ENCODE assay signal across 26 cellular contexts in the genomic region with DNA sequence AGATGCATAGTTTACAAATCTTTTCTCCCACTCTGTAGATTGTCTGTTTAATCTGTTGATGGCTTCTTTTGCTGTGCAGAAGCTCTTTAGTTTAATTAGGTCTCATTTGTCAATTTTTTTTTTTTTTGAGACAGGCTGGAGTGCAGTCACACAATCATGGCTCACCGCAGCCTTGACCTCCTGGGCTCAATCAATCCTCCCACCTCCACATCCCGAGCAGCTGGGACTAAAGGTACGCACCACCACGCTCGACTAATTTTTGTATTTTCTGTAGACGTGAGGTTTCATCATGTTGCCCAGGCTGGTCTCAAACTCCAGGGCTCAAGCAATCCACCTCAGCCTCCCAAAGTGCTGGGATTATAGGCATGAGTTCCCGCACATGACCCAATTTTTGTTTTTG.
"Had no signal": no experiment of that assay in that cellular context is flagged by ENCODE, and none has a peak within 500 bp of the region (broad histone marks: within the 10 kb centered on the region; RNA-seq: fewer than 3 reads in every experiment).

No MANE protein-coding gene starts in this region.

- DNase-seq: colonic mucosa; cortex of kidney; dermis blood vessel endothelial cell; dorsolateral prefrontal cortex; effector CD4-positive, alpha-beta T cell; effector CD8-positive, alpha-beta T cell; effector memory CD4-positive, alpha-beta T cell; effector memory CD8-positive, alpha-beta T cell; endodermal cell; erythroblast; esophagus squamous epithelium; foreskin fibroblast; foreskin keratinocyte; foreskin melanocyte; gastrocnemius medialis; glutamatergic neuron; head of caudate nucleus; heart left ventricle; heart right ventricle had no signal

- FAIRE-seq: colon, endometrium, endothelial cell of umbilical vein had no signal

- H3K4me3 ChIP-seq: colonic mucosa, coronary artery, dorsolateral prefrontal cortex, esophagus muscularis mucosa, esophagus squamous epithelium, gastrocnemius medialis, gastroesophageal sphincter, heart left ventricle, heart right ventricle had no signal

- H3K27me3 ChIP-seq: colonic mucosa, dorsolateral prefrontal cortex, esophagus muscularis mucosa, esophagus squamous epithelium, foreskin keratinocyte, gastrocnemius medialis, gastroesophageal sphincter, heart left ventricle, heart right ventricle had no signal

- H3K36me3 ChIP-seq: colonic mucosa, esophagus muscularis mucosa, esophagus squamous epithelium, gastrocnemius medialis, gastroesophageal sphincter, heart left ventricle, heart right ventricle had no signal

- ATAC-seq: effector memory CD8-positive, alpha-beta T cell; esophagus mucosa; foreskin keratinocyte; gastrocnemius medialis; gastroesophageal sphincter; heart left ventricle; heart right ventricle had no signal
